ENCODE assay signal across 9 cellular contexts in genomic region chr15:74817370-74817737, GRCh38. TPM values are rescaled to one million over a fixed set of nuclear protein-coding genes. Genes with fewer than 3 reads are reported as not detected.
DNase-seq lines count a peak whose midpoint lies in the region; ATAC-seq and TF ChIP-seq lines count a peak whose summit lies in the region.
"Had no signal": no experiment of that assay in that cellular context is flagged by ENCODE, and none has a peak within 500 bp of the region (broad histone marks: within the 10 kb centered on the region; RNA-seq: fewer than 3 reads in every experiment).

No MANE protein-coding gene starts in this region.

- no peak overlapping the region for H2BK12ac ChIP-seq in H9 (ENCODE audit: insufficient read length, low read depth, low read length)

- H4K91ac ChIP-seq in H9 (ENCODE audit: insufficient read length, low read depth, low read length), result no peak overlapping the region

- H3K4ac ChIP-seq in H9 (ENCODE audit: low read depth, low read length), result no peak overlapping the region

- H3K4me3 ChIP-seq in fibroblast of villous mesenchyme (ENCODE audit: low read depth, low read length) (no peak overlapping the region), prostate gland (no peak overlapping the region)

- H3K36me3 Mint-ChIP-seq in H9 (ENCODE audit: insufficient read depth in 1 of 3, low read depth in 3 of 3), result no peaks in the 10 kb centered on the region

- no peaks in the 10 kb centered on the region for H4K20me1 ChIP-seq in H9 (ENCODE audit: control insufficient read depth, insufficient read depth, insufficient read length)

- no peak overlapping the region for H2BK20ac ChIP-seq in H9 (ENCODE audit: low read depth, low read length, poor library complexity, severe bottlenecking)

- CTCF ChIA-PET in RWPE1 (lab: Yijun Ruan, JAX), result interaction anchor here (0.6 to 1.4 kb wide), 12 partner anchors 9 to 379 kb away, joined by 3 to 13 read pairs (median 4); no protein-coding TSS in a partner anchor

- ATAC-seq in HG02759 (IDR thresholded peaks at IDR 0.05; ENCODE audit: unreplicated experiment), result no peak
- ATAC-seq in GM18909 (IDR thresholded peaks at IDR 0.05; ENCODE audit: poor library complexity, unreplicated experiment), result no peak

- no peaks in the 10 kb centered on the region for H3K9me3 ChIP-seq in H9 (ENCODE audit: control insufficient read depth, low read depth, low read length)
- H3K9me3 ChIP-seq in prostate gland, result no peaks in the 10 kb centered on the region

- intact Hi-C loops in prostate gland (cut with DNase I), result no loop called here

- H3K9me3 Mint-ChIP-seq in H9, result no peaks in the 10 kb centered on the region; a peak in 1 of 5 replicates

- POLR2A ChIA-PET in RWPE1 (lab: Yijun Ruan, JAX; ENCODE audit: low non-redundant PET), result interaction anchor here (0.6 to 1.2 kb wide), 2 partner anchors 9 to 26 kb away, joined by 3 read pairs; partner anchors contain the start of genes CPLX3 and ULK3

- H3K4me1 Mint-ChIP-seq in H9, result peaks cover 17 to 38% of the 10 kb centered on the region in 2 experiments

- H3K18ac ChIP-seq in H9 (ENCODE audit: insufficient read length, low read depth, low read length), result no peak overlapping the region

- no peaks in the 10 kb centered on the region for H3K4me1 ChIP-seq in H9 (ENCODE audit: insufficient read depth, low read length)
- peaks cover 29% of the 10 kb centered on the region for H3K4me1 ChIP-seq in prostate gland (replicated peaks)

- no peak overlapping the region for H3K27ac ChIP-seq in H9 (ENCODE audit: insufficient read length, low read depth, low read length)
- H3K27ac ChIP-seq in RWPE1, result peak overlapping the region; percentile 84
- H3K27ac ChIP-seq in prostate gland, result peak overlapping the region; percentile 91 to 92

- no peak overlapping the region for H3T11ph ChIP-seq in H9 (ENCODE audit: low read length)

- H3K9ac ChIP-seq in H9 (ENCODE audit: extremely low read depth, insufficient read length, low read length), result no peak overlapping the region

- no peaks in the 10 kb centered on the region for H3K36me3 ChIP-seq in prostate gland

- no peak overlapping the region for H2BK120ac ChIP-seq in H9 (ENCODE audit: low read depth, low read length, poor library complexity, severe bottlenecking)

- H3K23ac ChIP-seq in H9 (ENCODE audit: insufficient read length, low read depth, low read length), result no peak overlapping the region

- H3K79me1 ChIP-seq in H9 (ENCODE audit: insufficient read depth, low read depth, low read length, poor library complexity, severe bottlenecking), result no peaks in the 10 kb centered on the region

- H3K4me2 ChIP-seq in H9 (ENCODE audit: insufficient read depth, insufficient read length, low read length), result no peak overlapping the region

- H2AFZ ChIP-seq in H9 (ENCODE audit: low read length), result no peak overlapping the region

- peak overlapping the region in 2 of 3 experiments; percentile 61 to 76; a peak in 1 of 7 replicates for H3K27ac Mint-ChIP-seq in H9

- no peak overlapping the region for H3K4me3 Mint-ChIP-seq in H9

- no peak overlapping the region for H4K8ac ChIP-seq in H9 (replicated peaks; ENCODE audit: insufficient read length, low read depth, low read length)

- H3K56ac ChIP-seq in H9 (ENCODE audit: insufficient read length, low read depth, low read length), result no peak overlapping the region

- H3K14ac ChIP-seq in H9 (ENCODE audit: insufficient read depth, low read length), result no peak overlapping the region

- peaks cover 13% of the 10 kb centered on the region for H3K27me3 Mint-ChIP-seq in H9 (ENCODE audit: low read depth)

- H3K27me3 ChIP-seq in H9 (ENCODE audit: insufficient read depth, low read length) (no peaks in the 10 kb centered on the region), prostate gland (replicated peaks; ENCODE audit: insufficient read depth) (no peaks in the 10 kb centered on the region)

- H4K5ac ChIP-seq in H9 (ENCODE audit: insufficient read length, low read depth, low read length), result no peak overlapping the region

- no peak overlapping the region for H2BK15ac ChIP-seq in H9 (ENCODE audit: low read depth, low read length)

- no peaks in the 10 kb centered on the region for H3K23me2 ChIP-seq in H9 (ENCODE audit: insufficient read length, low read depth, low read length, poor library complexity, severe bottlenecking)

- DNase-seq in H9 (peak; percentile 67), RWPE1 (ENCODE audit: low spot score) (peak; percentile 76), fibroblast of villous mesenchyme (ENCODE audit: low read depth) (peak; percentile 8), prostate gland (ENCODE audit: low spot score) (peak; percentile 73), activated T-cell treated with anti-CD3 and anti-CD28 coated beads for 4 hours (no peak), NCI-H1105 (lab: John Stamatoyannopoulos, UW) (no peak)
- DNase-seq: KG1 had no signal

- no peak overlapping the region for H2BK5ac ChIP-seq in H9 (ENCODE audit: insufficient read length, low read length)

- TF ChIP-seq CTCF in H9 (conservative IDR thresholded peaks at IDR 0.05), result peak; percentile 38
- TF ChIP-seq CTCF in RWPE1 (conservative IDR thresholded peaks at IDR 0.05; ENCODE audit: low read depth), result peak; percentile 68
- peak; percentile 8 for TF ChIP-seq CTCF in fibroblast of villous mesenchyme (IDR thresholded peaks at IDR 0.05; ENCODE audit: insufficient read depth, low read depth, low read length)
- peak in 3 of 4 experiments; percentile 7 to 54 (median 49) for TF ChIP-seq CTCF in prostate gland (IDR thresholded peaks at IDR 0.05)

- no peaks in the 10 kb centered on the region for H3K79me2 ChIP-seq in H9 (ENCODE audit: insufficient read depth, low read length)

- no peak overlapping the region for H2AK5ac ChIP-seq in H9 (ENCODE audit: insufficient read length, low read length)

- WGBS in H9 (ENCODE audit: extremely low coverage, insufficient read length, low lambda C conversion rate), result no CpG with 5 or more reads among the region's 9 CpGs
- 12% methylated on average over 9 of the region's 9 CpGs for WGBS in prostate gland

- peak; percentile 30 for TF ChIP-seq POLR2A in prostate gland (IDR thresholded peaks at IDR 0.05)

RNA-seq across cellular contexts. Expression of gene LMAN1L, which starts 4.7 kb away (rescaled TPM):
- total RNA-seq in H9 (2021), result not detected in 2 replicates
- total RNA-seq in fibroblast of villous mesenchyme, result not detected in 2 replicates
- 100 to 1,000 TPM; 219 to 229 TPM for total RNA-seq in prostate gland

RNA-seq across cellular contexts. Expression of gene CPLX3, which starts 9.1 kb away (rescaled TPM):
- not detected in 2 replicates for total RNA-seq in H9 (2021)
- total RNA-seq in fibroblast of villous mesenchyme, result not detected in 2 replicates
- 10 to 100 TPM; 40.5 to 59.8 TPM for total RNA-seq in prostate gland

RNA-seq across cellular contexts. Expression of gene ULK3, which starts 25.6 kb away (rescaled TPM):
- total RNA-seq in H9 (2021) (31.1 and 34.0 TPM in 2 replicates), fibroblast of villous mesenchyme (15.5 and 17.3 TPM in 2 replicates), prostate gland (10 to 100 TPM; 44.6 to 98.5 TPM)

RNA-seq across cellular contexts. Expression of gene CSK, which starts 35.5 kb away (rescaled TPM):
- 49.2 and 49.3 TPM in 2 replicates for total RNA-seq in H9 (2021)
- total RNA-seq in fibroblast of villous mesenchyme, result 32.2 and 33.2 TPM in 2 replicates
- 10 to 100 TPM; 45.3 to 57.0 TPM for total RNA-seq in prostate gland

RNA-seq across cellular contexts. Expression of gene SCAMP2, which starts 55.8 kb away (rescaled TPM):
- total RNA-seq in H9 (2021), result 49.0 and 50.2 TPM in 2 replicates
- 25.1 and 33.7 TPM in 2 replicates for total RNA-seq in fibroblast of villous mesenchyme
- 100 to 1,000 TPM; 101 to 103 TPM for total RNA-seq in prostate gland

Comparison
In these comparisons a context has a peak if more than half of its experiments do, and no peak if none do; other contexts are left out.
1. DNase-seq: peak in H9 (single experiment), RWPE1 (single experiment), fibroblast of villous mesenchyme (single experiment) and prostate gland (single experiment); none in activated T-cell treated with anti-CD3 and anti-CD28 coated beads for 4 hours (single experiment) and NCI-H1105 (single experiment).
2. CTCF ChIP-seq: peak in every context shown above with its lines; median percentile 68 in RWPE1; 49 in prostate gland; 38 in H9; 8 in fibroblast of villous mesenchyme.
3. RNA of gene LMAN1L, which starts 4.7 kb away (total RNA-seq): 219 to 229 TPM in prostate gland; not detected in H9 and not detected in fibroblast of villous mesenchyme; every median in the first group is over 100 times any median in the second.
4. RNA of gene CPLX3, which starts 9.1 kb away (total RNA-seq): 40.5 to 59.8 TPM in prostate gland; not detected in H9 and not detected in fibroblast of villous mesenchyme; every median in the first group is over 10 times any median in the second.